In genomic region chr6:21593412-21593926, GRCh38 we compare ENCODE assay signal across 8 cellular contexts. TPM values are rescaled to one million over a fixed set of nuclear protein-coding genes. Genes with fewer than 3 reads are reported as not detected.
DNase-seq lines count a peak whose midpoint lies in the region; ATAC-seq and TF ChIP-seq lines count a peak whose summit lies in the region.

Gene SOX4 (plus strand): TSS chr6:21593751. CDS start chr6:21594535, 784 bp downstream.

- H3K27ac ChIP-seq in CD4-positive, alpha-beta T cell (ENCODE audit: low read depth, low read length): no peak within 1 kb of the TSS
- H3K27ac ChIP-seq in layer of hippocampus (ENCODE audit: low read depth, low read length): peak within 1 kb of the TSS; percentile 78

- no peak for TF ChIP-seq CTCF in CD4-positive, alpha-beta T cell (IDR thresholded peaks at IDR 0.05)

- peaks cover 34% of the 10 kb centered on the region for H3K4me1 Mint-ChIP-seq in CD4-positive, alpha-beta T cell (ENCODE audit: low read depth)

- intact Hi-C loops in CD4-positive, alpha-beta T cell (cut with DNase I, micrococcal nuclease): loop anchor here (5.0 to 10.0 kb wide), 3 partner anchors 331 to 1501 kb away; no protein-coding TSS in a partner anchor

- H3K27me3 Mint-ChIP-seq in CD4-positive, alpha-beta T cell: peaks cover 59% of the 10 kb centered on the region

- no peaks in the 10 kb centered on the region for H3K9me3 ChIP-seq in CD4-positive, alpha-beta T cell (ENCODE audit: control insufficient read depth, low read length)

- CTCF ChIA-PET in CD4-positive, alpha-beta T cell (lab: Charles Lee): interaction anchor here (0.6 kb wide), 1 partner anchor 1060 kb away, joined by 3 read pairs; no protein-coding TSS in a partner anchor

- peaks cover 9% of the 10 kb centered on the region for H3K36me3 Mint-ChIP-seq in CD4-positive, alpha-beta T cell (ENCODE audit: low read depth)

- peaks cover 48% of the 10 kb centered on the region for H3K27me3 ChIP-seq in CD4-positive, alpha-beta T cell (ENCODE audit: control insufficient read depth, insufficient read depth, low read length)
- H3K27me3 ChIP-seq in layer of hippocampus (ENCODE audit: control insufficient read depth, insufficient read depth, low read length): no peaks in the 10 kb centered on the region

- no peaks in the 10 kb centered on the region for H3K9me3 Mint-ChIP-seq in CD4-positive, alpha-beta T cell

- peak in 9 of 10 experiments; percentile 15 to 75 (median 40) for DNase-seq in CD4-positive, alpha-beta T cell
- DNase-seq in NCI-H345 treated with DMSO at 0.1 percent for 48 hours (lab: John Stamatoyannopoulos, UW; ENCODE audit: unreplicated experiment) (peak; percentile 98), dermis microvascular lymphatic vessel endothelial cell (ENCODE audit: low read depth in 2 of 2) (peak; percentile 96 to 99)
- peak; percentile 26 for DNase-seq in activated CD4-positive, alpha-beta T cell treated with anti-CD3 and anti-CD28 coated beads for 1 hour
- peak; percentile 63 for DNase-seq in stimulated activated CD4-positive, alpha-beta T cell treated with anti-CD3 and anti-CD28 coated beads, Interleukin-1b, Interleukin-23, amount 100 ng/mL, for 48 hours

- POLR2A ChIA-PET in CD4-positive, alpha-beta T cell (lab: Charles Lee): interaction anchor here (0.6 to 6.3 kb wide), 4 partner anchors 79 to 1189 kb away, joined by 3 to 53 read pairs (median 6); no protein-coding TSS in a partner anchor

- H3K27ac Mint-ChIP-seq in CD4-positive, alpha-beta T cell: peak within 1 kb of the TSS; percentile 79

- H3K4me3 Mint-ChIP-seq in CD4-positive, alpha-beta T cell: peak within 1 kb of the TSS; percentile 91

- peak; percentile 74 for ATAC-seq in CD4-positive, alpha-beta T cell (ENCODE audit: poor library complexity)
- ATAC-seq in GM19328 (IDR thresholded peaks at IDR 0.05; ENCODE audit: unreplicated experiment): peak; percentile 65
- ATAC-seq in HG03439 (IDR thresholded peaks at IDR 0.05; ENCODE audit: unreplicated experiment): peak; percentile 64

RNA-seq across cellular contexts. Expression of gene SOX4, which starts in this region (rescaled TPM):
- total RNA-seq in CD4-positive, alpha-beta T cell: 10 to 100 TPM; 22.1 to 22.6 TPM
- total RNA-seq in dermis microvascular lymphatic vessel endothelial cell: 67.5 and 78.0 TPM in 2 replicates

Comparison
In these comparisons a context has a peak if more than half of its experiments do, and no peak if none do; other contexts are left out.
1. DNase-seq: peak in every context shown above with its lines; median percentile 98 in NCI-H345 treated with DMSO at 0.1 percent for 48 hours; 98 in dermis microvascular lymphatic vessel endothelial cell; 63 in stimulated activated CD4-positive, alpha-beta T cell treated with anti-CD3 and anti-CD28 coated beads, Interleukin-1b, Interleukin-23, amount 100 ng/mL, for 48 hours; 40 in CD4-positive, alpha-beta T cell; 26 in activated CD4-positive, alpha-beta T cell treated with anti-CD3 and anti-CD28 coated beads for 1 hour.